23 cellular contexts compared by ENCODE assay signal in genomic region chr9:130365323-130365721, GRCh38.
"Had no signal": no experiment of that assay in that cellular context is flagged by ENCODE, and none has a peak within 500 bp of the region (broad histone marks: within the 10 kb centered on the region; RNA-seq: fewer than 3 reads in every experiment).

No MANE protein-coding gene starts in this region.

- H3K4me3 ChIP-seq: lung, mucosa of descending colon, smooth muscle cell, suprapubic skin, transverse colon had no signal

- H3K27ac Mint-ChIP-seq: effector memory CD8-positive, alpha-beta T cell; mesothelial cell of epicardium; naive B cell; natural killer cell treated with Interleukin-12 subunit alpha and Interleukin-12 subunit beta and Interleukin-15 and Interleukin-18, amount 100 ng/mL, for 72 hours; progenitor cell of endocrine pancreas had no signal

- H3K9me3 ChIP-seq: mucosa of descending colon, suprapubic skin, transverse colon had no signal

- H3K79me2 ChIP-seq: parathyroid adenoma had no signal

- ATAC-seq: effector memory CD8-positive, alpha-beta T cell; left lobe of liver; mucosa of descending colon; sciatic nerve; stimulated activated naive CD8-positive, alpha-beta T cell treated with anti-CD3 and anti-CD28 coated beads, Interleukin-15, amount 100 ng/mL, for 72 hours had no signal

- H3K4me2 ChIP-seq: smooth muscle cell had no signal

- H3K9ac ChIP-seq: parathyroid adenoma had no signal

- H3K36me3 Mint-ChIP-seq: mesothelial cell of epicardium; naive B cell; natural killer cell treated with Interleukin-12 subunit alpha and Interleukin-12 subunit beta and Interleukin-15 and Interleukin-18, amount 100 ng/mL, for 72 hours had no signal

- H3K27me3 ChIP-seq: transverse colon had no signal

- H3K9me3 Mint-ChIP-seq: effector memory CD8-positive, alpha-beta T cell; mesothelial cell of epicardium; natural killer cell treated with Interleukin-12 subunit alpha and Interleukin-12 subunit beta and Interleukin-15 and Interleukin-18, amount 100 ng/mL, for 72 hours; neural crest cell had no signal

- H3K4me1 ChIP-seq: parathyroid adenoma, suprapubic skin, transverse colon had no signal

- H2AFZ ChIP-seq: parathyroid adenoma had no signal

- H3K27me3 Mint-ChIP-seq: stimulated activated naive CD8-positive, alpha-beta T cell treated with anti-CD3 and anti-CD28 coated beads, Interleukin-15, amount 100 ng/mL, for 72 hours had no signal

- H3K4me1 Mint-ChIP-seq: mesothelial cell of epicardium, neural crest cell had no signal

- H3K36me3 ChIP-seq: suprapubic skin, transverse colon had no signal

- DNase-seq: cortex of kidney; effector memory CD8-positive, alpha-beta T cell; head of caudate nucleus; mesenchymal stem cell; naive B cell; stimulated activated CD4-positive, alpha-beta T cell treated with anti-CD3 and anti-CD28 coated beads, Interleukin-12 subunit alpha, Interleukin-12 subunit beta, amount 100 ng/mL, for 4 hours; stimulated activated CD4-positive, alpha-beta T cell treated with anti-CD3 and anti-CD28 coated beads, Interleukin-1b, Interleukin-23, amount 100 ng/mL, for 48 hours; stimulated activated CD4-positive, alpha-beta T cell treated with anti-CD3 and anti-CD28 coated beads, Interleukin-4, amount 100 ng/mL, for 1 hour; stimulated activated CD8-positive, alpha-beta memory T cell treated with anti-CD3 and anti-CD28 coated beads, Interleukin-4, amount 100 ng/mL, for 48 hours; stimulated activated naive CD4-positive, alpha-beta T cell; stimulated activated naive CD8-positive, alpha-beta T cell treated with anti-CD3 and anti-CD28 coated beads, Interleukin-15, amount 100 ng/mL, for 72 hours; transverse colon had no signal

- H3K27ac ChIP-seq: parathyroid adenoma, suprapubic skin, transverse colon had no signal

- H3K4me3 Mint-ChIP-seq: effector memory CD8-positive, alpha-beta T cell; mesothelial cell of epicardium; naive B cell; natural killer cell treated with Interleukin-12 subunit alpha and Interleukin-12 subunit beta and Interleukin-15 and Interleukin-18, amount 100 ng/mL, for 72 hours; neural crest cell; stimulated activated naive CD8-positive, alpha-beta T cell treated with anti-CD3 and anti-CD28 coated beads, Interleukin-15, amount 100 ng/mL, for 72 hours had no signal
